Comparison of ENCODE assay signal across 8 cellular contexts in the genomic region with DNA sequence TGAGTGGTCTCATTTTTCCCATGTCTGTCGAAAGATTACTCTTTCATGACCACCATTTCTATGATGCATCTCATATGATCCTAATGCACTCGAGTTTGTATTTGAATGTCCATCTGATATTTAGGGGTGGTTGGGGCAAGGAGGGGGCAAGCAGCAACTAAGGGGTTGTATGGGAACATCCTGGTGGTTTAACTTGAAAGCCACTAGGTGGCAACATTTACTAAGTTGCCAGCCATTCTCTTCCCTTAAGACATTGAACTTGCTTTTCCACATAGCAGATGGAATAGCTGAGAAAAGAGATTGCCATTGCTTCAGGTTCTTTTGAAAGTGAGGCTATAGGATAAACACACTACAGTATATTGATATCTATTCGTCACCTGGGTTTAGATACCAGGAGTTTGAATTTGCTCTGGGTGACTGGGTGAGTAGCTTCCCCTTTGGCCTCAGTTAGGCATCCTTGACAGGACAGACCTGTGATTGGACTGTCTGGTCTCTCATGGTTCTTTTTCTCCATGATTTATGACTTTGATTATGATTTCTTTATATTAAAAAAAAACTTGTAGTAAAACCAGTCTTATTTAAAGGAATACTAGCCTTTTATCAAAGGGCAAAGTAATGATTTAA. TPM values are rescaled to one million over a fixed set of nuclear protein-coding genes. Genes with fewer than 3 reads are reported as not detected.
DNase-seq lines count a peak whose midpoint lies in the region; ATAC-seq and TF ChIP-seq lines count a peak whose summit lies in the region.

No MANE protein-coding gene starts in this region.

- no peak overlapping the region for H3K27ac ChIP-seq in CD8-positive, alpha-beta T cell (ENCODE audit: low read depth, low read length)
- no peak overlapping the region for H3K27ac ChIP-seq in HCT116 (ENCODE audit: low read depth, low read length)
- no peak overlapping the region for H3K27ac ChIP-seq in coronary artery

- no peaks in the 10 kb centered on the region for H3K9me2 ChIP-seq in HCT116 (ENCODE audit: insufficient read depth)

- peaks cover 83% of the 10 kb centered on the region for H3K79me2 ChIP-seq in HCT116 (ENCODE audit: insufficient read depth, low read length)

- CTCF ChIA-PET in CD8-positive, alpha-beta T cell (lab: Charles Lee): interaction anchor here (0.8 to 4.0 kb wide), 16 partner anchors 10 to 457 kb away, joined by 3 to 34 read pairs (median 4); no protein-coding TSS in a partner anchor
- CTCF ChIA-PET in HCT116 (lab: Charles Lee): interaction anchor here (0.8 to 2.4 kb wide), 10 partner anchors 10 to 472 kb away, joined by 3 to 20 read pairs (median 4); no protein-coding TSS in a partner anchor

- no TSS peak for BruUV-seq in HCT116 (replicated peaks; lab: Mats Ljungman, UMichigan)

- no peak overlapping the region for H3K4me3 ChIP-seq in CD8-positive, alpha-beta T cell (ENCODE audit: low read depth, low read length)
- H3K4me3 ChIP-seq in HCT116 (replicated peaks in 1 of 2; ENCODE audit: low read depth in 1 of 2, low read length in 2 of 2) (no peak overlapping the region), coronary artery (no peak overlapping the region)

- peak; percentile 47 for TF ChIP-seq CTCF in CD8-positive, alpha-beta T cell (IDR thresholded peaks at IDR 0.05)
- TF ChIP-seq CTCF in HCT116 (IDR thresholded peaks at IDR 0.05 in 2 of 3, conservative IDR thresholded peaks at IDR 0.05 in 1 of 3; ENCODE audit: borderline replicate concordance in 1 of 3, insufficient read depth in 1 of 3, low read depth in 2 of 3, low read length in 2 of 3) (peak; percentile 73), coronary artery (IDR thresholded peaks at IDR 0.05) (peak; percentile 28)

- no peaks in the 10 kb centered on the region for H3K4me1 ChIP-seq in CD8-positive, alpha-beta T cell (ENCODE audit: insufficient read depth, low read length)
- H3K4me1 ChIP-seq in HCT116 (ENCODE audit: control insufficient read depth in 1 of 2, insufficient read depth in 2 of 2, low read length in 2 of 2): peaks cover 0 to 3% of the 10 kb centered on the region in 2 experiments; a peak in 1 of 4 replicates

- POLR2A ChIA-PET in CD8-positive, alpha-beta T cell (lab: Charles Lee): no interaction called here
- POLR2A ChIA-PET in HCT116 (lab: Charles Lee): interaction anchor here (1.2 kb wide), 1 partner anchor 453 kb away, joined by 6 read pairs; no protein-coding TSS in a partner anchor

- no peaks in the 10 kb centered on the region for H3K9me3 Mint-ChIP-seq in CD8-positive, alpha-beta T cell

- intact Hi-C loops in CD8-positive, alpha-beta T cell (cut with DNase I, micrococcal nuclease): loop anchor here (1.0 to 10.0 kb wide), 3 partner anchors 369 to 453 kb away; a partner anchor contains a TSS
- intact Hi-C loops in HCT116 (cut with micrococcal nuclease): loop anchor here (1.0 to 2.0 kb wide), 3 partner anchors 369 to 619 kb away; no protein-coding TSS in a partner anchor

- no peak for ATAC-seq in CD8-positive, alpha-beta T cell
- ATAC-seq in HCT116: peak; percentile 93
- no peak for ATAC-seq in HG03139 (IDR thresholded peaks at IDR 0.05; ENCODE audit: unreplicated experiment)

- no peaks in the 10 kb centered on the region for H4K20me1 ChIP-seq in HCT116 (ENCODE audit: insufficient read depth)

- no peaks in the 10 kb centered on the region for H3K9me3 ChIP-seq in CD8-positive, alpha-beta T cell (ENCODE audit: low read length)
- no peaks in the 10 kb centered on the region for H3K9me3 ChIP-seq in HCT116 (ENCODE audit: control insufficient read depth in 1 of 2, insufficient read depth in 1 of 2, low read depth in 1 of 2, low read length in 2 of 2)

- H3K4me2 ChIP-seq in HCT116 (ENCODE audit: low read length): no peak overlapping the region

- no peak overlapping the region for H3K4me3 Mint-ChIP-seq in CD8-positive, alpha-beta T cell

- peak; percentile 78 for TF ChIP-seq RAD21 in HCT116 (IDR thresholded peaks at IDR 0.05; ENCODE audit: low read depth)

- no peak overlapping the region for H3K27ac Mint-ChIP-seq in CD8-positive, alpha-beta T cell

- H3K9ac ChIP-seq in HCT116 (ENCODE audit: low read length): no peak overlapping the region

- TF ChIP-seq POLR2A in HCT116 (IDR thresholded peaks at IDR 0.05; ENCODE audit: borderline replicate concordance, extremely low read depth, insufficient read depth, insufficient read length): no peak

- no peak for DNase-seq in CD8-positive, alpha-beta T cell
- peak; percentile 34 for DNase-seq in HCT116 (ENCODE audit: low read depth, low spot score)
- DNase-seq in NOMO-1 treated with DMSO at 0.1 percent for 48 hours (lab: John Stamatoyannopoulos, UW; ENCODE audit: unreplicated experiment): peak; percentile 62
- no peak for DNase-seq in coronary artery (ENCODE audit: low spot score)
- peak; percentile 52 to 68 for DNase-seq in lung microvascular endothelial cell (ENCODE audit: low read depth in 2 of 2)
- DNase-seq in T-helper 9 cell: no peak
- DNase-seq in islet precursor cell: no peak

- no peaks in the 10 kb centered on the region for H3K36me3 ChIP-seq in CD8-positive, alpha-beta T cell (ENCODE audit: insufficient read depth, low read length)
- H3K36me3 ChIP-seq in HCT116 (ENCODE audit: control insufficient read depth in 1 of 2, insufficient read depth in 2 of 2, low read length in 2 of 2): peaks cover 0 to 12% of the 10 kb centered on the region in 2 experiments; a peak in 1 of 4 replicates

- H3K27me3 ChIP-seq in CD8-positive, alpha-beta T cell (ENCODE audit: insufficient read depth, low read length): no peaks in the 10 kb centered on the region
- H3K27me3 ChIP-seq in HCT116 (ENCODE audit: insufficient read depth, low read length): no peaks in the 10 kb centered on the region

- RAD21 ChIA-PET in HCT116 (lab: Charles Lee; ENCODE audit: low non-redundant PET in 1 of 2, low total read pairs in 2 of 2, uncharacterized antibody in 2 of 2, unreplicated experiment in 2 of 2): interaction anchor here (0.9 to 1.4 kb wide), 3 partner anchors 137 to 453 kb away, joined by 3 to 6 read pairs (median 3); no protein-coding TSS in a partner anchor

- H3K36me3 Mint-ChIP-seq in CD8-positive, alpha-beta T cell: peaks cover 34% of the 10 kb centered on the region

- H3K4me1 Mint-ChIP-seq in CD8-positive, alpha-beta T cell (ENCODE audit: low read depth): peaks cover 29% of the 10 kb centered on the region

- H2AFZ ChIP-seq in HCT116 (ENCODE audit: low read depth, low read length, poor library complexity, severe bottlenecking): no peak overlapping the region

- no peaks in the 10 kb centered on the region for H3K27me3 Mint-ChIP-seq in CD8-positive, alpha-beta T cell (ENCODE audit: low read depth)

TF ChIP-seq in HCT116, 20 proteins besides CTCF, POLR2A, EP300 and RAD21 (continues in another document):
- no peak for TF ChIP-seq CBX3 (IDR thresholded peaks at IDR 0.05; ENCODE audit: low read depth)
- TF ChIP-seq SIN3A (IDR thresholded peaks at IDR 0.05; ENCODE audit: low read depth): no peak
- TF ChIP-seq JUND (IDR thresholded peaks at IDR 0.05): no peak
- TF ChIP-seq, protein P1, sequence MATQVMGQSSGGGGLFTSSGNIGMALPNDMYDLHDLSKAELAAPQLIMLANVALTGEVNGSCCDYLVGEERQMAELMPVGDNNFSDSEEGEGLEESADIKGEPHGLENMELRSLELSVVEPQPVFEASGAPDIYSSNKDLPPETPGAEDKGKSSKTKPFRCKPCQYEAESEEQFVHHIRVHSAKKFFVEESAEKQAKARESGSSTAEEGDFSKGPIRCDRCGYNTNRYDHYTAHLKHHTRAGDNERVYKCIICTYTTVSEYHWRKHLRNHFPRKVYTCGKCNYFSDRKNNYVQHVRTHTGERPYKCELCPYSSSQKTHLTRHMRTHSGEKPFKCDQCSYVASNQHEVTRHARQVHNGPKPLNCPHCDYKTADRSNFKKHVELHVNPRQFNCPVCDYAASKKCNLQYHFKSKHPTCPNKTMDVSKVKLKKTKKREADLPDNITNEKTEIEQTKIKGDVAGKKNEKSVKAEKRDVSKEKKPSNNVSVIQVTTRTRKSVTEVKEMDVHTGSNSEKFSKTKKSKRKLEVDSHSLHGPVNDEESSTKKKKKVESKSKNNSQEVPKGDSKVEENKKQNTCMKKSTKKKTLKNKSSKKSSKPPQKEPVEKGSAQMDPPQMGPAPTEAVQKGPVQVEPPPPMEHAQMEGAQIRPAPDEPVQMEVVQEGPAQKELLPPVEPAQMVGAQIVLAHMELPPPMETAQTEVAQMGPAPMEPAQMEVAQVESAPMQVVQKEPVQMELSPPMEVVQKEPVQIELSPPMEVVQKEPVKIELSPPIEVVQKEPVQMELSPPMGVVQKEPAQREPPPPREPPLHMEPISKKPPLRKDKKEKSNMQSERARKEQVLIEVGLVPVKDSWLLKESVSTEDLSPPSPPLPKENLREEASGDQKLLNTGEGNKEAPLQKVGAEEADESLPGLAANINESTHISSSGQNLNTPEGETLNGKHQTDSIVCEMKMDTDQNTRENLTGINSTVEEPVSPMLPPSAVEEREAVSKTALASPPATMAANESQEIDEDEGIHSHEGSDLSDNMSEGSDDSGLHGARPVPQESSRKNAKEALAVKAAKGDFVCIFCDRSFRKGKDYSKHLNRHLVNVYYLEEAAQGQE (IDR thresholded peaks at IDR 0.05; ENCODE audit: low read depth): no peak
- TF ChIP-seq, protein P2, sequence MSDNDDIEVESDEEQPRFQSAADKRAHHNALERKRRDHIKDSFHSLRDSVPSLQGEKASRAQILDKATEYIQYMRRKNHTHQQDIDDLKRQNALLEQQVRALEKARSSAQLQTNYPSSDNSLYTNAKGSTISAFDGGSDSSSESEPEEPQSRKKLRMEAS (IDR thresholded peaks at IDR 0.05): no peak
- TF ChIP-seq, protein P3, sequence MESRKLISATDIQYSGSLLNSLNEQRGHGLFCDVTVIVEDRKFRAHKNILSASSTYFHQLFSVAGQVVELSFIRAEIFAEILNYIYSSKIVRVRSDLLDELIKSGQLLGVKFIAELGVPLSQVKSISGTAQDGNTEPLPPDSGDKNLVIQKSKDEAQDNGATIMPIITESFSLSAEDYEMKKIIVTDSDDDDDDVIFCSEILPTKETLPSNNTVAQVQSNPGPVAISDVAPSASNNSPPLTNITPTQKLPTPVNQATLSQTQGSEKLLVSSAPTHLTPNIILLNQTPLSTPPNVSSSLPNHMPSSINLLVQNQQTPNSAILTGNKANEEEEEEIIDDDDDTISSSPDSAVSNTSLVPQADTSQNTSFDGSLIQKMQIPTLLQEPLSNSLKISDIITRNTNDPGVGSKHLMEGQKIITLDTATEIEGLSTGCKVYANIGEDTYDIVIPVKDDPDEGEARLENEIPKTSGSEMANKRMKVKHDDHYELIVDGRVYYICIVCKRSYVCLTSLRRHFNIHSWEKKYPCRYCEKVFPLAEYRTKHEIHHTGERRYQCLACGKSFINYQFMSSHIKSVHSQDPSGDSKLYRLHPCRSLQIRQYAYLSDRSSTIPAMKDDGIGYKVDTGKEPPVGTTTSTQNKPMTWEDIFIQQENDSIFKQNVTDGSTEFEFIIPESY (IDR thresholded peaks at IDR 0.05; ENCODE audit: extremely low read depth, insufficient replicate concordance, low read length): no peak

RNA-seq across cellular contexts. Expression of a gene that starts 32.4 kb away (rescaled TPM):
- total RNA-seq in CD8-positive, alpha-beta T cell: 10 to 100 TPM; 22.6 to 23.2 TPM
- total RNA-seq in HCT116 (2021; ENCODE audit: unreplicated experiment): 70.2 TPM
- 19.7 and 23.2 TPM in 2 replicates for polyA plus RNA-seq in HCT116 (2012)
- total RNA-seq in lung microvascular endothelial cell: 36.6 and 43.3 TPM in 2 replicates

RNA-seq across cellular contexts. Expression of a gene that starts 54.9 kb away (rescaled TPM):
- total RNA-seq in CD8-positive, alpha-beta T cell: 10 to 100 TPM; 15.9 to 16.1 TPM
- total RNA-seq in HCT116 (2021; ENCODE audit: unreplicated experiment): 101 TPM
- polyA plus RNA-seq in HCT116 (2012): 88.9 and 104 TPM in 2 replicates
- 14.9 and 35.1 TPM in 2 replicates for total RNA-seq in lung microvascular endothelial cell

Comparison
In these comparisons a context has a peak if more than half of its experiments do, and no peak if none do; other contexts are left out.
1. DNase-seq: peak in HCT116 (single experiment), NOMO-1 treated with DMSO at 0.1 percent for 48 hours (single experiment) and lung microvascular endothelial cell (2 of 2); none in CD8-positive, alpha-beta T cell (0 of 7), coronary artery (single experiment), T-helper 9 cell (single experiment) and islet precursor cell (single experiment).
2. Peak in every context shown above with its lines, with median percentiles within 50 percentile points of each other: CTCF ChIP-seq.